14 cellular contexts compared by ENCODE assay signal in the genomic region with DNA sequence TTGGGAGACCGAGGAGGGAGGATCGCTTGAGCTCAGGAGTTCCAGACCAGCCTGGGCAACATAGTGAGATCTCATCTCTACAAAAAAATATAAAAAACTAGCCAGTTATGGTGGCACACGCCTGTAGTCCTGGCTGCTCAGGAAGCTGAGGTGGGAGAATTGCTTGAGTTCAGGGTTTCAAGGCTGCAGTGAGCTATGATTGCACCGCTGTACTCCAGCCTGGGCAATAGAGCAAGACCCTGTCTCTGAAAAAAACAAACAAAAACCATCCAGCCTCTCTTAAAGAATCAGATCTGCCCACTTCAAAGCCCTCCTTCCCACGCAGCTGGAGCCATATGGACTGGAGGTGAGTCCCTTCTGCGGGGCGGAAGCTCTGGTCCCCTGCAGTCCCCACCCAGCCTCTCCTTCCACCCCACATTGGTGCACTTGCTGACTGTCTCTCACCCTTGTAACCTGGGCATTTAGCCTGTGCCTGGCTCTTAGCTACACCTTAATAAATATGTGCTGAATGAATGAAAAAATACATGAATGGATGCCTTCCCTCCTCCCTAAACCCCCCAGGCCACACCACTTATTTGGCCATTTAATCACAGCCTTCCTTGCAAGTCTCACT. TPM values are rescaled to one million over a fixed set of nuclear protein-coding genes. Genes with fewer than 3 reads are reported as not detected.
DNase-seq lines count a peak whose midpoint lies in the region; ATAC-seq, FAIRE-seq and TF ChIP-seq lines count a peak whose summit lies in the region.
"Had no signal": no experiment of that assay in that cellular context is flagged by ENCODE, and none has a peak within 500 bp of the region (broad histone marks: within the 10 kb centered on the region; RNA-seq: fewer than 3 reads in every experiment).

No MANE protein-coding gene starts in this region.

- no peak for TF ChIP-seq CTCF in A549 (IDR thresholded peaks at IDR 0.05)
- no peak for TF ChIP-seq CTCF in H1 (IDR thresholded peaks at IDR 0.05; ENCODE audit: control extremely low read depth in 1 of 3, insufficient read depth in 1 of 3, low read depth in 1 of 3, low read length in 3 of 3)
- no peak for TF ChIP-seq CTCF in osteoblast (IDR thresholded peaks at IDR 0.05; ENCODE audit: extremely low read depth, low read depth, low read length)
- no peak for TF ChIP-seq CTCF in GM10266 (IDR thresholded peaks at IDR 0.05; ENCODE audit: control insufficient read depth, insufficient read depth, low read depth, missing control alignments)

- H3K4ac ChIP-seq in H1 (replicated peaks; ENCODE audit: insufficient read length, low read depth, low read length) = no peak overlapping the region

- H2AFZ ChIP-seq in H1 (ENCODE audit: low read length) (peak overlapping the region; percentile 93; the same call in 1 of the 2 replicates), osteoblast (ENCODE audit: low read length) (peak overlapping the region; percentile 89)

- DNase-seq in A549 (ENCODE audit: low read depth in 1 of 2, low spot score in 1 of 2) (no peak), NT2/D1 (ENCODE audit: low read depth, low spot score) (no peak), H1 (ENCODE audit: low read depth in 1 of 2, low spot score in 2 of 2) (no peak), osteoblast (ENCODE audit: insufficient read length, low spot score, missing footprints) (no peak), GM10266 (ENCODE audit: extremely low spot score) (no peak), NCI-H2081 (lab: John Stamatoyannopoulos, UW) (no peak), GM19238 (ENCODE audit: insufficient read length, low spot score) (no peak), HuH-7.5 (ENCODE audit: low spot score) (no peak)
- DNase-seq: activated CD8-positive, alpha-beta memory T cell treated with anti-CD3 and anti-CD28 coated beads, Interleukin-2, amount 10 ng/mL, durations not matched to agents 7 days and 5 days; cortex of kidney; DMS53; NCI-H446 had no signal

- H3K79me1 ChIP-seq in H1 (ENCODE audit: low read depth, low read length) = no peaks in the 10 kb centered on the region

- POLR2A ChIA-PET in A549 (lab: Yijun Ruan, JAX) (interaction anchor here (1.2 kb wide), 2 partner anchors 20 to 58 kb away, joined by 3 read pairs; no protein-coding TSS in a partner anchor), H1 (lab: Charles Lee; ENCODE audit: partially characterized antibody) (interaction anchor here (0.5 to 1.8 kb wide), 6 partner anchors 10 to 31 kb away, joined by 3 to 6 read pairs (median 4); no protein-coding TSS in a partner anchor)

- no peak for TF ChIP-seq EP300 in A549 (IDR thresholded peaks at IDR 0.05)
- TF ChIP-seq EP300 in H1 (IDR thresholded peaks at IDR 0.05; ENCODE audit: borderline replicate concordance in 1 of 2, low read depth in 2 of 2, low read length in 2 of 2) = no peak

- no peak overlapping the region for H2BK120ac ChIP-seq in H1 (replicated peaks; ENCODE audit: low read depth, low read length)

- peak overlapping the region; percentile 89 to 96 for H3K27ac ChIP-seq in A549
- H3K27ac ChIP-seq in H1 (ENCODE audit: low read depth, low read length) = no peak overlapping the region
- H3K27ac ChIP-seq in osteoblast (ENCODE audit: low read depth, low read length) = peak overlapping the region; percentile 79

- TF ChIP-seq POLR2A in A549 (IDR thresholded peaks at IDR 0.05; ENCODE audit: low read length) (no peak), H1 (IDR thresholded peaks at IDR 0.05; ENCODE audit: control extremely low read depth in 1 of 2, low read depth in 2 of 2, low read length in 2 of 2) (no peak)

- peak overlapping the region; percentile 79; the same call in 1 of the 2 replicates for H3K18ac ChIP-seq in H1 (ENCODE audit: extremely low read depth, low read length)

- no peak overlapping the region for H4K8ac ChIP-seq in H1 (ENCODE audit: extremely low read depth, insufficient read depth, low read length)

- no peak overlapping the region for H3K56ac ChIP-seq in H1 (replicated peaks; ENCODE audit: insufficient read length, low read depth, low read length)

- peak overlapping the region; percentile 46 for H3K9ac ChIP-seq in NT2/D1 (ENCODE audit: insufficient read length, low read depth)
- H3K9ac ChIP-seq in H1 (replicated peaks in 1 of 4; ENCODE audit: extremely low read depth in 1 of 4, low read depth in 3 of 4, low read length in 3 of 4) = no peak overlapping the region

- H2BK20ac ChIP-seq in H1 (ENCODE audit: low read length) = peak overlapping the region; percentile 72; the same call in 1 of the 2 replicates

- H2BK5ac ChIP-seq in H1 (ENCODE audit: low read depth, low read length) = 0 out of 2 replicates have a peak overlapping the region, but pooled peaks have one; percentile 49

- no peak overlapping the region for H3K23ac ChIP-seq in H1 (ENCODE audit: insufficient read length)

- H3K4me1 ChIP-seq in A549 (peaks cover 56% of the 10 kb centered on the region), NT2/D1 (ENCODE audit: insufficient read depth, insufficient read length) (peaks cover 6% of the 10 kb centered on the region), H1 (replicated peaks in 1 of 4; ENCODE audit: control insufficient read depth in 3 of 4, insufficient read depth in 4 of 4, low read length in 3 of 4) (peaks cover 0 to 6% (median 4%) of the 10 kb centered on the region in 4 experiments; a peak in 4 of 7 replicates), osteoblast (ENCODE audit: insufficient read depth, low read length) (peaks cover 42% of the 10 kb centered on the region)

- no peak overlapping the region for H4K91ac ChIP-seq in H1 (replicated peaks; ENCODE audit: insufficient read length, low read length)

- H3K4me3 ChIP-seq in A549 (no peak overlapping the region), NT2/D1 (ENCODE audit: insufficient read length, low read depth) (no peak overlapping the region), H1 (ENCODE audit: extremely low read depth in 1 of 4, insufficient read depth in 2 of 4, low read depth in 3 of 4, low read length in 4 of 4) (no peak overlapping the region), osteoblast (ENCODE audit: insufficient read depth, low read length) (peak overlapping the region; percentile 53)
- H3K4me3 ChIP-seq: Peyer's patch had no signal

- WGBS in A549 (ENCODE audit: missing lambda C conversion rate) = 87% methylated on average over 7 of the region's 7 CpGs
- WGBS in H1 (ENCODE audit: extremely low coverage in 1 of 2, insufficient coverage in 1 of 2, insufficient read length in 1 of 2, insufficient replicate concordance in 2 of 2, low coverage in 1 of 2, low lambda C conversion rate in 2 of 2, missing lambda C conversion rate in 1 of 2), 2 experiments = 90% methylated on average over 7 of the region's 7 CpGs; no CpG with 5 or more reads in 1 of the 2 experiments

- H3K79me2 ChIP-seq in H1 (ENCODE audit: control insufficient read depth in 1 of 2, insufficient read depth in 2 of 2, low read length in 2 of 2) (no peaks in the 10 kb centered on the region), osteoblast (ENCODE audit: insufficient read depth, low read length) (no peaks in the 10 kb centered on the region)

- no peak overlapping the region for H4K5ac ChIP-seq in H1 (ENCODE audit: insufficient read length, low read depth, low read length)

- H3K4me2 ChIP-seq in A549 (peak overlapping the region; percentile 72), H1 (ENCODE audit: insufficient read depth in 1 of 2, low read depth in 2 of 2, low read length in 2 of 2) (peak overlapping the region in 1 of 2 experiments; percentile 45; a peak in 1 of 4 replicates), osteoblast (ENCODE audit: insufficient read depth, low read length) (peak overlapping the region; percentile 75)

- H4K20me1 ChIP-seq in H1 (replicated peaks in 1 of 2; ENCODE audit: control insufficient read depth in 1 of 2, insufficient read depth in 2 of 2, low read length in 2 of 2) (no peaks in the 10 kb centered on the region), osteoblast (ENCODE audit: insufficient read depth, low read length) (no peaks in the 10 kb centered on the region)

- no peaks in the 10 kb centered on the region for H3K9me3 ChIP-seq in A549
- no peaks in the 10 kb centered on the region for H3K9me3 ChIP-seq in NT2/D1 (ENCODE audit: insufficient read depth, low read length)
- H3K9me3 ChIP-seq in H1 (ENCODE audit: insufficient read depth in 2 of 2, low read depth in 1 of 2, low read length in 1 of 2) = no peaks in the 10 kb centered on the region
- no peaks in the 10 kb centered on the region for H3K9me3 ChIP-seq in osteoblast (ENCODE audit: low read depth, low read length)
- H3K9me3 ChIP-seq: Peyer's patch had no signal

- H3K36me3 ChIP-seq in NT2/D1 (ENCODE audit: insufficient read depth, insufficient read length, low read length) (no peaks in the 10 kb centered on the region), H1 (ENCODE audit: control insufficient read depth in 2 of 4, insufficient read depth in 4 of 4, low read length in 3 of 4) (no peaks in the 10 kb centered on the region), osteoblast (ENCODE audit: insufficient read depth, low read length) (no peaks in the 10 kb centered on the region)
- H3K36me3 ChIP-seq: Peyer's patch had no signal

- FAIRE-seq in A549 (lab: Jason Lieb, UNC) = no peak
- no peak for FAIRE-seq in H1 (lab: Jason Lieb, UNC)
- FAIRE-seq: islet of Langerhans had no signal

- H2BK15ac ChIP-seq in H1 (ENCODE audit: low read length) = peak overlapping the region; percentile 50; the same call in 1 of the 2 replicates

- CTCF ChIA-PET in A549 (lab: Yijun Ruan, JAX) = interaction anchor here (1.0 to 3.8 kb wide), 13 partner anchors 10 to 132 kb away, joined by 3 to 20 read pairs (median 6); no protein-coding TSS in a partner anchor
- CTCF ChIA-PET in H1 (lab: Charles Lee; ENCODE audit: partially characterized antibody) = interaction anchor here (1.1 to 3.5 kb wide), 11 partner anchors 10 to 138 kb away, joined by 3 to 16 read pairs (median 5); a partner anchor contains a TSS

- peak in 1 of 2 experiments; percentile 2; a peak in 1 of 6 replicates for ATAC-seq in A549

- TF ChIP-seq RAD21 in A549 (conservative IDR thresholded peaks at IDR 0.05 in 1 of 2, IDR thresholded peaks at IDR 0.05 in 1 of 2) (no peak), H1 (IDR thresholded peaks at IDR 0.05 in 1 of 2, conservative IDR thresholded peaks at IDR 0.05 in 1 of 2; ENCODE audit: low read depth in 2 of 2, low read length in 2 of 2) (no peak)

- peak overlapping the region; percentile 91; the same call in 1 of the 2 replicates for H2BK12ac ChIP-seq in H1 (ENCODE audit: low read depth, low read length)

- H3K27me3 ChIP-seq in NT2/D1 (ENCODE audit: insufficient read depth, insufficient read length) (no peaks in the 10 kb centered on the region), H1 (replicated peaks in 1 of 4; ENCODE audit: control insufficient read depth in 3 of 4, extremely low read depth in 1 of 4, insufficient read depth in 3 of 4, low read length in 3 of 4) (no peaks in the 10 kb centered on the region), osteoblast (ENCODE audit: insufficient read depth, low read length) (no peaks in the 10 kb centered on the region)
- H3K27me3 ChIP-seq: Peyer's patch had no signal

- no peaks in the 10 kb centered on the region; the same call in 1 of the 2 replicates for H3K23me2 ChIP-seq in H1 (ENCODE audit: low read depth, low read length)

- peak overlapping the region; percentile 41; the same call in 1 of the 2 replicates for H2AK5ac ChIP-seq in H1 (ENCODE audit: low read depth, low read length)

- no peak overlapping the region for H3K14ac ChIP-seq in H1 (ENCODE audit: insufficient read length)

RNA-seq across cellular contexts. Expression of a gene that starts 7.2 kb away (rescaled TPM):
- polyA plus RNA-seq in A549 (2011; rRNA removed) (6.2 and 6.4 TPM in 2 replicates), A549 (2017; fragmentation: RNase III; extraction: RNeasy Plus Mini Kit Qiagen cat#74134 plus additional on column Dnase treatment) (2.7 to 3.1 TPM (median 2.8 TPM) in 3 replicates), H1 (2011; rRNA removed) (3.3 and 5.2 TPM in 2 replicates)
- polyA plus RNA-seq in A549 (2012; cell fraction: cytosol; rRNA removed) = 1.6 and 1.7 TPM in 2 replicates
- 1.3 and 1.7 TPM in 2 replicates for polyA plus RNA-seq in A549 (2012; cell fraction: nucleus; rRNA removed)
- 11.1 and 11.2 TPM in 2 replicates for polyA minus RNA-seq in A549 (2011; rRNA and poly(A)+ RNA removed)
- total RNA-seq in H1 (2021; fragmentation: NEBNext Ultra II Directional; extraction: Animal tissue kit (Norgen Biotek cat#: 25700)) = 27.3 and 34.1 TPM in 2 replicates
- polyA plus RNA-seq in H1 (2011; cell fraction: cytosol; rRNA removed) = 5.0 TPM
- 2.2 TPM for polyA plus RNA-seq in H1 (2011; cell fraction: nucleus; rRNA removed)
- polyA plus RNA-seq in H1 (2012, experiment 1 of 2) = 3.3 to 5.1 TPM (median 3.8 TPM) in 4 replicates
- polyA plus RNA-seq in H1 (2012, experiment 2 of 2) = 1.2 TPM
- polyA plus RNA-seq in H1 (2013, experiment 1 of 2) = 5.8 TPM
- 5.6 TPM for polyA plus RNA-seq in H1 (2013, experiment 2 of 2)
- polyA minus RNA-seq in H1 (2011; rRNA and poly(A)+ RNA removed) = 12.2 and 13.7 TPM in 2 replicates
- 16.4 TPM for polyA minus RNA-seq in H1 (2011; cell fraction: cytosol; rRNA and poly(A)+ RNA removed)
- polyA minus RNA-seq in H1 (2011; cell fraction: nucleus; rRNA and poly(A)+ RNA removed) = 6.4 TPM
- total RNA-seq in osteoblast = 0.72 and 0.88 TPM in 2 replicates

RNA-seq across cellular contexts. Expression of a gene that starts 32.9 kb away (rescaled TPM):
- polyA plus RNA-seq in A549 (2011; rRNA removed) = 0.03 TPM in 1 of 2 replicates, not detected in the other
- polyA plus RNA-seq in A549 (2012; cell fraction: cytosol; rRNA removed) = 0.03 and 0.07 TPM in 2 replicates
- polyA plus RNA-seq in A549 (2012; cell fraction: nucleus; rRNA removed) = 0.09 and 0.19 TPM in 2 replicates
- polyA plus RNA-seq in A549 (2017; fragmentation: RNase III; extraction: RNeasy Plus Mini Kit Qiagen cat#74134 plus additional on column Dnase treatment) = 0.05 to 0.06 TPM in 2 of 3 replicates, not detected in the other
- 0.05 TPM in 1 of 2 replicates, not detected in the other for polyA minus RNA-seq in A549 (2011; rRNA and poly(A)+ RNA removed)
- total RNA-seq in H1 (2021; fragmentation: NEBNext Ultra II Directional; extraction: Animal tissue kit (Norgen Biotek cat#: 25700)) = 4.5 and 4.7 TPM in 2 replicates
- polyA plus RNA-seq in H1 (2011; rRNA removed) = 3.6 and 5.6 TPM in 2 replicates
- 6.9 TPM for polyA plus RNA-seq in H1 (2011; cell fraction: cytosol; rRNA removed)
- 43.0 TPM for polyA plus RNA-seq in H1 (2011; cell fraction: nucleus; rRNA removed)
- 5.7 to 7.7 TPM (median 5.9 TPM) in 4 replicates for polyA plus RNA-seq in H1 (2012, experiment 1 of 2)
- 1.6 TPM for polyA plus RNA-seq in H1 (2012, experiment 2 of 2)
- polyA plus RNA-seq in H1 (2013, experiment 1 of 2) = 3.2 TPM
- polyA plus RNA-seq in H1 (2013, experiment 2 of 2) = 2.5 TPM
- 3.3 and 3.8 TPM in 2 replicates for polyA minus RNA-seq in H1 (2011; rRNA and poly(A)+ RNA removed)
- 3.1 TPM for polyA minus RNA-seq in H1 (2011; cell fraction: cytosol; rRNA and poly(A)+ RNA removed)
- polyA minus RNA-seq in H1 (2011; cell fraction: nucleus; rRNA and poly(A)+ RNA removed) = 9.2 TPM
- total RNA-seq in osteoblast = 1.1 and 2.4 TPM in 2 replicates
- total RNA-seq: activated CD8-positive, alpha-beta memory T cell treated with anti-CD3 and anti-CD28 coated beads, Interleukin-2, amount 10 ng/mL, durations not matched to agents 7 days and 5 days had no signal

Comparison
In these comparisons a context has a peak if more than half of its experiments do, and no peak if none do; other contexts are left out.
1. RNA of a gene that starts 7.2 kb away (total RNA-seq): 27.3 to 34.1 TPM in H1; 0.72 to 0.88 TPM in osteoblast; every median in the first group is over 10 times any median in the second.